In the genomic region with DNA sequence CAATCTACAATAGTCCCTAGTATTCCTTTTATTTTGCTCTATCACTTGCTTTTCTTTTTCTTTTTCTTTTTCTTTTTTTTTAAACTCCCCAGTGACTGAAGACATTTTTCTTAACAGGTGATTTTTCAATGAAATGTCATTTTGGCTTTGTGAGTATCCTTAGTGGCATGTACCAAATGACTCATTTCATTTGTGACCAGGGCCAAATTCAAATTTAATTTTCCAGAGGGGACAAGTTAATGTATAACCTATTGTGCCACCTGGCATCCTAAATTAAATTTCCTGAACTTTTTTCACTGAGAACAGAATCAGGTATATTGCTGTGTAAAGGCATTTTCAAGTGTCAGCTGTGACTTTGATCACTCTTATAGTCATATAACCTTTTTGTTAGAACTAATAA, we compare ENCODE assay signal across 26 cellular contexts.
"Had no signal": no experiment of that assay in that cellular context is flagged by ENCODE, and none has a peak within 500 bp of the region (broad histone marks: within the 10 kb centered on the region; RNA-seq: fewer than 3 reads in every experiment).

No MANE protein-coding gene starts in this region.

- ATAC-seq: effector memory CD8-positive, alpha-beta T cell; esophagus mucosa; gastrocnemius medialis; heart right ventricle; left cardiac atrium; left lung; left ventricle myocardium superior; lower lobe of right lung; mucosa of descending colon had no signal

- H3K36me3 ChIP-seq: colonic mucosa, esophagus squamous epithelium, gastrocnemius medialis, heart right ventricle, left lung, lower lobe of right lung had no signal

- DNase-seq: colonic mucosa; cortex of kidney; effector CD8-positive, alpha-beta T cell; effector memory CD8-positive, alpha-beta T cell; endodermal cell; erythroblast; esophagus squamous epithelium; foreskin fibroblast; foreskin melanocyte; gastrocnemius medialis; glutamatergic neuron; head of caudate nucleus; heart right ventricle; hippocampal formation; islet precursor cell; kidney; kidney glomerular epithelial cell; left cardiac atrium; left lung; left ventricle myocardium superior; lower lobe of right lung; mesenchymal stem cell; mucosa of descending colon; naive B cell had no signal

- H3K27me3 ChIP-seq: colonic mucosa, esophagus squamous epithelium, gastrocnemius medialis, heart right ventricle, left lung had no signal

- H3K4me3 ChIP-seq: colonic mucosa, esophagus squamous epithelium, gastrocnemius medialis, heart right ventricle, left lung, lower lobe of right lung, mucosa of descending colon had no signal

- H3K4me1 ChIP-seq: colonic mucosa, esophagus squamous epithelium, gastrocnemius medialis, heart right ventricle, left lung, lower lobe of right lung had no signal

- H3K27ac ChIP-seq: colonic mucosa, epithelial cell of prostate, esophagus squamous epithelium, gastrocnemius medialis, heart right ventricle, left lung, lower lobe of right lung had no signal

- H3K9me3 ChIP-seq: colonic mucosa, esophagus squamous epithelium, gastrocnemius medialis, mucosa of descending colon had no signal
